ENCODE assay signal across 11 cellular contexts in genomic region chr11:59107721-59108120, GRCh38. TPM values are rescaled to one million over a fixed set of nuclear protein-coding genes. Genes with fewer than 3 reads are reported as not detected.
DNase-seq lines count a peak whose midpoint lies in the region; ATAC-seq and TF ChIP-seq lines count a peak whose summit lies in the region.
"Not testable (repeated sequence)": the region's sequence is repeated elsewhere in the genome, so short reads cannot be mapped to it uniquely, and the experiment has no call there.
"Had no signal": no experiment of that assay in that cellular context is flagged by ENCODE, and none has a peak within 500 bp of the region (broad histone marks: within the 10 kb centered on the region; RNA-seq: fewer than 3 reads in every experiment).

No MANE protein-coding gene starts in this region.

- peaks cover 34% of the 10 kb centered on the region for H3K36me3 ChIP-seq in A673 (ENCODE audit: insufficient read depth, low read length, poor library complexity, severe bottlenecking)
- peaks cover 23% of the 10 kb centered on the region for H3K36me3 ChIP-seq in SJCRH30

- ATAC-seq in GM18867 (IDR thresholded peaks at IDR 0.05; ENCODE audit: unreplicated experiment) (peak; percentile 42), HG02571 (IDR thresholded peaks at IDR 0.05; ENCODE audit: unreplicated experiment) (peak; percentile 42)

- H3K9me3 Mint-ChIP-seq in IgD-negative memory B cell; activated naive CD4-positive, alpha-beta T cell treated with anti-CD3 and anti-CD28 coated beads, Interleukin-2, amount 50 U/mL, for 24 hours; neural crest cell: not testable (repeated sequence)

- not testable (repeated sequence) for H3K27me3 ChIP-seq in A673 (replicated peaks; ENCODE audit: insufficient read depth, low read depth, low read length, poor library complexity); SJCRH30

- POLR2A ChIA-PET in A673 (lab: Charles Lee; ENCODE audit: low non-redundant PET) = interaction anchor here (0.6 kb wide), 1 partner anchor 37 kb away, joined by 3 read pairs; no protein-coding TSS in a partner anchor

- peak; percentile 18 for DNase-seq in A673 (ENCODE audit: low spot score)
- peak in 1 of 2 experiments; percentile 29 for DNase-seq in SJCRH30
- DNase-seq in fibroblast of the aortic adventitia (ENCODE audit: low read depth); neural crest cell (ENCODE audit: low read depth, low spot score): not testable (repeated sequence)

- H3K4me3 ChIP-seq in A673 (ENCODE audit: low read depth, low read length, poor library complexity, severe bottlenecking) = peak overlapping the region; percentile 65
- H3K4me3 ChIP-seq in SJCRH30 = peak overlapping the region; percentile 75
- H3K4me3 ChIP-seq in fibroblast of the aortic adventitia (ENCODE audit: low read depth, low read length) = peak overlapping the region; percentile 72

- H3K4me3 Mint-ChIP-seq in IgD-negative memory B cell = peak overlapping the region; percentile 83 to 97 (median 91)
- H3K4me3 Mint-ChIP-seq in activated naive CD4-positive, alpha-beta T cell treated with anti-CD3 and anti-CD28 coated beads, Interleukin-2, amount 50 U/mL, for 24 hours = peak overlapping the region; percentile 88
- peak overlapping the region; percentile 94 for H3K4me3 Mint-ChIP-seq in neural crest cell

- peak overlapping the region in 2 of 3 donors; percentile 69 to 79 for H3K27ac Mint-ChIP-seq in IgD-negative memory B cell
- not testable (repeated sequence) for H3K27ac Mint-ChIP-seq in activated naive CD4-positive, alpha-beta T cell treated with anti-CD3 and anti-CD28 coated beads, Interleukin-2, amount 50 U/mL, for 24 hours; neural crest cell (ENCODE audit: unreplicated experiment)

- intact Hi-C loops in A673 (cut with micrococcal nuclease; ENCODE audit: unreplicated experiment) = not testable (repeated sequence)

- not testable (repeated sequence) for H3K4me1 ChIP-seq in A673 (ENCODE audit: insufficient read depth, low read length, poor library complexity, severe bottlenecking); SJCRH30

- not testable (repeated sequence) for BruUV-seq in A673 (replicated peaks; lab: Mats Ljungman, UMichigan)

- CTCF ChIA-PET in A673 (lab: Charles Lee) = interaction anchor here (0.6 kb wide), 1 partner anchor 1736 kb away, joined by 3 read pairs; no protein-coding TSS in a partner anchor

- not testable (repeated sequence) for H3K36me3 Mint-ChIP-seq in IgD-negative memory B cell; activated naive CD4-positive, alpha-beta T cell treated with anti-CD3 and anti-CD28 coated beads, Interleukin-2, amount 50 U/mL, for 24 hours
- H3K36me3 Mint-ChIP-seq in neural crest cell (ENCODE audit: low read depth) = peaks cover 39% of the 10 kb centered on the region

- H3K4me1 Mint-ChIP-seq in IgD-negative memory B cell = peaks cover 45 to 54% (median 49%) of the 10 kb centered on the region in 3 donors
- peaks cover 30% of the 10 kb centered on the region for H3K4me1 Mint-ChIP-seq in activated naive CD4-positive, alpha-beta T cell treated with anti-CD3 and anti-CD28 coated beads, Interleukin-2, amount 50 U/mL, for 24 hours
- peaks cover 48% of the 10 kb centered on the region for H3K4me1 Mint-ChIP-seq in neural crest cell

- not testable (repeated sequence) for H3K9me3 ChIP-seq in A673 (ENCODE audit: low read depth, low read length, poor library complexity, severe bottlenecking); SJCRH30 (replicated peaks)

- not testable (repeated sequence) for H3K27me3 Mint-ChIP-seq in IgD-negative memory B cell
- peaks cover 20% of the 10 kb centered on the region for H3K27me3 Mint-ChIP-seq in activated naive CD4-positive, alpha-beta T cell treated with anti-CD3 and anti-CD28 coated beads, Interleukin-2, amount 50 U/mL, for 24 hours
- H3K27me3 Mint-ChIP-seq in neural crest cell (ENCODE audit: low read depth) = peaks cover 10% of the 10 kb centered on the region

- not testable (repeated sequence) for TF ChIP-seq CTCF in A673 (conservative IDR thresholded peaks at IDR 0.05; ENCODE audit: low read depth, low read length); fibroblast of the aortic adventitia (IDR thresholded peaks at IDR 0.05; ENCODE audit: insufficient read depth, low read length); neural crest cell (conservative IDR thresholded peaks at IDR 0.05)

- not testable (repeated sequence) for H3K27ac ChIP-seq in A673 (ENCODE audit: low read depth, low read length, poor library complexity, severe bottlenecking)
- peak overlapping the region; percentile 67 for H3K27ac ChIP-seq in SJCRH30

RNA-seq across cellular contexts. Expression of gene FAM111B, which starts 0.7 kb away (rescaled TPM):
- total RNA-seq in A673 (2021) (41.5 and 50.1 TPM in 2 replicates), fibroblast of the aortic adventitia (ENCODE audit: low replicate concordance) (0.41 and 42.9 TPM in 2 replicates), neural crest cell (35.1 and 35.4 TPM in 2 replicates)
- polyA plus RNA-seq in IgD-negative memory B cell = 3.8 TPM
- total RNA-seq in SJCRH30 (2014; rRNA removed; shearing (Covaris generic)) = 58.3 and 69.9 TPM in 2 replicates

RNA-seq across cellular contexts. Expression of gene GLYATL1B, which starts 21.6 kb away (rescaled TPM):
- total RNA-seq in A673 (2021) = not detected in 2 replicates
- polyA plus RNA-seq in IgD-negative memory B cell = 0.26 TPM
- total RNA-seq in SJCRH30 (2014; rRNA removed; shearing (Covaris generic)) = 0.24 and 0.28 TPM in 2 replicates
- total RNA-seq in fibroblast of the aortic adventitia (ENCODE audit: low replicate concordance) = not detected in 2 replicates
- not detected in 2 replicates for total RNA-seq in neural crest cell
- total RNA-seq: frontal cortex, mucosa of descending colon, transverse colon had no signal

RNA-seq across cellular contexts. Expression of gene FAM111A, which starts 34.9 kb away (rescaled TPM):
- total RNA-seq in A673 (2021) (47.7 and 54.8 TPM in 2 replicates), fibroblast of the aortic adventitia (ENCODE audit: low replicate concordance) (42.9 and 103 TPM in 2 replicates), neural crest cell (23.4 and 25.8 TPM in 2 replicates)
- polyA plus RNA-seq in IgD-negative memory B cell = 23.7 TPM
- 19.8 and 25.5 TPM in 2 replicates for total RNA-seq in SJCRH30 (2014; rRNA removed; shearing (Covaris generic))
